ENCODE assay signal across 1 cellular context in genomic region chr3:129656659-129657247, GRCh38.
TF ChIP-seq lines count a peak whose summit lies in the region.

No MANE protein-coding gene starts in this region.

TF ChIP-seq in GM23338, 12 proteins besides CTCF, POLR2A, EP300 and RAD21 (continued from another document):
- no peak for TF ChIP-seq REST (IDR thresholded peaks at IDR 0.05; ENCODE audit: unreplicated experiment)
- no peak for TF ChIP-seq ZNF331 (CRISPR knock-in tag; IDR thresholded peaks at IDR 0.05; ENCODE audit: low read depth)
- TF ChIP-seq ETS1 (IDR thresholded peaks at IDR 0.05): no peak
- no peak for TF ChIP-seq STAT1 (IDR thresholded peaks at IDR 0.05; ENCODE audit: unreplicated experiment)
- TF ChIP-seq POLR2AphosphoS5 (IDR thresholded peaks at IDR 0.05; ENCODE audit: low read depth): no peak
- no peak for TF ChIP-seq ZNF462 (CRISPR knock-in tag; IDR thresholded peaks at IDR 0.05)
- TF ChIP-seq EZH2 (IDR thresholded peaks at IDR 0.05; ENCODE audit: low read depth, unreplicated experiment): no peak
- no peak for TF ChIP-seq CREB1 (CRISPR knock-in tag; IDR thresholded peaks at IDR 0.05; ENCODE audit: low read depth)
- TF ChIP-seq JUNB (IDR thresholded peaks at IDR 0.05; ENCODE audit: unreplicated experiment): no peak
